21 cellular contexts compared by ENCODE assay signal in the genomic region with DNA sequence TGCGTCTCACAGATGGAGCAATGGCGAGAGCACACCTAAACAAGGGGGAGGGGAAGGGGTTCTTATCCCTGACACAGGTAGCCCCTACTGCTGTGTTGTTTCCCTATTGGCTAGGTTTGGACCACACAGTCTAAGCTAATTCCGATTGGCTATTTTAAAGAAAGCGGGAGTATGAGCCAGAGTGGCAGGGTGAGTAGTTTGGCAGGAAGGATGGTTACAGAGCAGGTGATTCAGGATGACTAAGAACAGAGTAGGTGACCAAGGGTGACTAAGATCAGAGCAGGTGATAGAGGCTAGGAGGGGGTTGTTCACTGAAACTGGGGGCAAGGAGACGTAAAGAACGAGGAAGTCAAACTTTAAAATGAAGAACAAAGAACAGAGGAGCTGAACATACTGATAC.
"Had no signal": no experiment of that assay in that cellular context is flagged by ENCODE, and none has a peak within 500 bp of the region (broad histone marks: within the 10 kb centered on the region; RNA-seq: fewer than 3 reads in every experiment).

No MANE protein-coding gene starts in this region.

- H3K27me3 ChIP-seq: gastrocnemius medialis, heart right ventricle, neutrophil, stomach, upper lobe of right lung had no signal

- DNase-seq: central memory CD4-positive, alpha-beta T cell; cortex of kidney; effector memory CD4-positive, alpha-beta T cell; gastrocnemius medialis; heart right ventricle; hypothalamus; islet precursor cell; left ventricle myocardium inferior; lower lobe of right lung; naive thymus-derived CD8-positive, alpha-beta T cell; posterior cingulate gyrus; stimulated activated CD4-positive, alpha-beta T cell treated with anti-CD3 and anti-CD28 coated beads, Interleukin-2, amount 100 ng/mL, for 24 hours; stimulated activated CD4-positive, alpha-beta T cell treated with anti-CD3 and anti-CD28 coated beads, Interleukin-4, amount 100 ng/mL, for 4 hours; stimulated activated naive B cell treated with anti-CD40 and anti-IgM and Interleukin-4, amounts not matched to agents 10 μg/mL and 1 μg/mL and 100 μg/mL, for 72 hours; stomach; substantia nigra; upper lobe of right lung had no signal

- H3K4me1 Mint-ChIP-seq: memory B cell; mesothelial cell of epicardium; naive thymus-derived CD8-positive, alpha-beta T cell had no signal

- H3K4me3 Mint-ChIP-seq: memory B cell; mesothelial cell of epicardium; naive thymus-derived CD8-positive, alpha-beta T cell; stimulated activated naive B cell treated with anti-CD40 and anti-IgM and Interleukin-4, amounts not matched to agents 10 μg/mL and 1 μg/mL and 100 μg/mL, for 72 hours had no signal

- H3K27me3 Mint-ChIP-seq: memory B cell; stimulated activated naive B cell treated with anti-CD40 and anti-IgM and Interleukin-4, amounts not matched to agents 10 μg/mL and 1 μg/mL and 100 μg/mL, for 72 hours had no signal

- FAIRE-seq: endometrium had no signal

- H3K4me1 ChIP-seq: gastrocnemius medialis, heart right ventricle, left ventricle myocardium inferior, lower lobe of right lung, stomach, upper lobe of right lung had no signal

- H3K4me3 ChIP-seq: gastrocnemius medialis, heart right ventricle, left ventricle myocardium inferior, lower lobe of right lung, stomach, upper lobe of right lung had no signal

- H3K9me3 ChIP-seq: gastrocnemius medialis, heart right ventricle, left ventricle myocardium inferior, lower lobe of right lung, neutrophil, stomach, upper lobe of right lung had no signal

- H3K9me3 Mint-ChIP-seq: memory B cell; mesothelial cell of epicardium; stimulated activated naive B cell treated with anti-CD40 and anti-IgM and Interleukin-4, amounts not matched to agents 10 μg/mL and 1 μg/mL and 100 μg/mL, for 72 hours had no signal

- H3K27ac Mint-ChIP-seq: memory B cell; mesothelial cell of epicardium; naive thymus-derived CD8-positive, alpha-beta T cell; stimulated activated naive B cell treated with anti-CD40 and anti-IgM and Interleukin-4, amounts not matched to agents 10 μg/mL and 1 μg/mL and 100 μg/mL, for 72 hours had no signal

- H3K36me3 Mint-ChIP-seq: memory B cell; mesothelial cell of epicardium; naive thymus-derived CD8-positive, alpha-beta T cell; stimulated activated naive B cell treated with anti-CD40 and anti-IgM and Interleukin-4, amounts not matched to agents 10 μg/mL and 1 μg/mL and 100 μg/mL, for 72 hours had no signal

- H3K27ac ChIP-seq: gastrocnemius medialis, heart right ventricle, left ventricle myocardium inferior, lower lobe of right lung, neutrophil, stomach, upper lobe of right lung had no signal

- H3K36me3 ChIP-seq: gastrocnemius medialis, heart right ventricle, left ventricle myocardium inferior, lower lobe of right lung, neutrophil, stomach, upper lobe of right lung had no signal
